Comparison of ENCODE assay signal across 8 cellular contexts in the genomic region with DNA sequence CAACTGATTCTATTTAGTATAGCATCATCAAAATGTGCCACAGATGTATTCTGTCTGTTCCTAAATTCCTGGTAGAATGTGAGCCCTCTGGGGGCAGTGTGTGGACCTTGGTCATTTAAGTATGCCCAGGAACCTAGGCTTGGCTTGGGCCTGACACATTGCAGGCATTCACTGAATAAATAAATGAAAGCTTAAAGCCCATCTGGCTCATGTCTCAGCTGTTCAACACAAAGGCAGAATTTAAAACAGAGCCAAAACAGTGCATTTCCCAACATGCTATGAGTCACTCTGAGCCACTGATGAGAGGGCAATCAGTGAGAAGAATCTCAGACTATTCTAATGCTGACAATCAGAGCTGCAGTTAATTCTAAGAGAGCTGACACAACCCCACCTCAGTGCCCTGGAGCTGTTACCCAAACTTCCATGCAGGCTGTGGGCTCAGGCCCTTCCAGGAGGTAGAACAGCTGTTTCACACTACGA. TPM values are rescaled to one million over a fixed set of nuclear protein-coding genes. Genes with fewer than 3 reads are reported as not detected.
DNase-seq lines count a peak whose midpoint lies in the region; ATAC-seq and TF ChIP-seq lines count a peak whose summit lies in the region.

No MANE protein-coding gene starts in this region.

- H3K9me3 Mint-ChIP-seq in activated T-cell treated with anti-CD3 and anti-CD28 coated beads, Interleukin-2, amount 50 U/mL, for 4 hours: no peaks in the 10 kb centered on the region

- POLR2A ChIA-PET in HEK293T (lab: Yijun Ruan, JAX): interaction anchor here (0.9 to 2.2 kb wide), 4 partner anchors 11 to 49 kb away, joined by 3 to 6 read pairs (median 5); a partner anchor contains a TSS

- intact Hi-C loops in left ventricle myocardium inferior (cut with micrococcal nuclease): no loop called here

- CTCF ChIA-PET in HEK293T (lab: Yijun Ruan, JAX): interaction anchor here (1.1 kb wide), 1 partner anchor 45 kb away, joined by 4 read pairs; no protein-coding TSS in a partner anchor

- H3K9me3 ChIP-seq in adipocyte (ENCODE audit: control insufficient read depth, low read length) (no peaks in the 10 kb centered on the region), left ventricle myocardium inferior (replicated peaks) (no peaks in the 10 kb centered on the region), skeletal muscle tissue (ENCODE audit: control insufficient read depth in 3 of 3, low read length in 3 of 3) (no peaks in the 10 kb centered on the region)

- peak; percentile 66 to 67 for ATAC-seq in activated T-cell treated with anti-CD3 and anti-CD28 coated beads, Interleukin-2, amount 50 U/mL, for 4 hours
- ATAC-seq in HG03045 (IDR thresholded peaks at IDR 0.05; ENCODE audit: unreplicated experiment) (no peak), HG03097 (IDR thresholded peaks at IDR 0.05; ENCODE audit: low FRiP score, unreplicated experiment) (no peak)

- no peak overlapping the region for H3K4me3 Mint-ChIP-seq in activated T-cell treated with anti-CD3 and anti-CD28 coated beads, Interleukin-2, amount 50 U/mL, for 4 hours

- H3K4me1 Mint-ChIP-seq in activated T-cell treated with anti-CD3 and anti-CD28 coated beads, Interleukin-2, amount 50 U/mL, for 4 hours (ENCODE audit: low read depth): peaks cover 24% of the 10 kb centered on the region

- peaks cover 9% of the 10 kb centered on the region for H3K36me3 ChIP-seq in adipocyte (ENCODE audit: control insufficient read depth, insufficient read depth, low read length, severe bottlenecking)
- peaks cover 12% of the 10 kb centered on the region for H3K36me3 ChIP-seq in left ventricle myocardium inferior
- no peaks in the 10 kb centered on the region for H3K36me3 ChIP-seq in skeletal muscle tissue (ENCODE audit: control insufficient read depth in 3 of 3, insufficient read depth in 3 of 3, low read length in 3 of 3)

- peaks cover 11% of the 10 kb centered on the region for H3K36me3 Mint-ChIP-seq in activated T-cell treated with anti-CD3 and anti-CD28 coated beads, Interleukin-2, amount 50 U/mL, for 4 hours (ENCODE audit: insufficient read depth)

- H3K9ac ChIP-seq in adipocyte (ENCODE audit: low read length): peak overlapping the region; percentile 84
- peak overlapping the region; percentile 52 to 66 (median 55) for H3K9ac ChIP-seq in skeletal muscle tissue (ENCODE audit: low read depth in 1 of 3, low read length in 3 of 3)

- no peaks in the 10 kb centered on the region for H3K27me3 Mint-ChIP-seq in activated T-cell treated with anti-CD3 and anti-CD28 coated beads, Interleukin-2, amount 50 U/mL, for 4 hours (ENCODE audit: low read depth)

- no peaks in the 10 kb centered on the region for H3K27me3 ChIP-seq in adipocyte (replicated peaks; ENCODE audit: control insufficient read depth, insufficient read depth, low read length)
- H3K27me3 ChIP-seq in left ventricle myocardium inferior (ENCODE audit: low read depth): no peaks in the 10 kb centered on the region
- no peaks in the 10 kb centered on the region for H3K27me3 ChIP-seq in skeletal muscle tissue (ENCODE audit: control insufficient read depth in 3 of 3, insufficient read depth in 3 of 3, low read length in 3 of 3)

- H3K4me3 ChIP-seq in adipocyte (ENCODE audit: low read length): peak overlapping the region; percentile 65
- H3K4me3 ChIP-seq in left ventricle myocardium inferior: no peak overlapping the region
- peak overlapping the region; percentile 22 to 64 (median 30) for H3K4me3 ChIP-seq in skeletal muscle tissue (ENCODE audit: low read length in 3 of 3)

- no peak for DNase-seq in activated T-cell treated with anti-CD3 and anti-CD28 coated beads, Interleukin-2, amount 50 U/mL, for 4 hours
- DNase-seq in activated T-cell treated with anti-CD3 and anti-CD28 coated beads, Interleukin-2, amount 50 U/mL, for 1 hour: no peak
- peak; percentile 98 for DNase-seq in adipocyte (ENCODE audit: low read depth)
- no peak for DNase-seq in left ventricle myocardium inferior
- no peak for DNase-seq in HEK293T (ENCODE audit: extremely low spot score)

- no peak for TF ChIP-seq CTCF in left ventricle myocardium inferior (IDR thresholded peaks at IDR 0.05; ENCODE audit: borderline replicate concordance)

- H3K4me1 ChIP-seq in adipocyte (ENCODE audit: control insufficient read depth, insufficient read depth, low read length): peaks cover 72% of the 10 kb centered on the region
- H3K4me1 ChIP-seq in left ventricle myocardium inferior: peaks cover 83% of the 10 kb centered on the region
- H3K4me1 ChIP-seq in skeletal muscle tissue (ENCODE audit: control insufficient read depth in 3 of 3, insufficient read depth in 3 of 3, low read length in 3 of 3): peaks cover 53 to 69% (median 68%) of the 10 kb centered on the region in 3 donors

- peak overlapping the region; percentile 80 for H3K27ac ChIP-seq in left ventricle myocardium inferior (replicated peaks)
- H3K27ac ChIP-seq in skeletal muscle tissue (ENCODE audit: low read depth, low read length): peak overlapping the region; percentile 83

TF ChIP-seq in HEK293T, 16 proteins besides CTCF, POLR2A, EP300 and RAD21:
- no peak for TF ChIP-seq NFRKB (IDR thresholded peaks at IDR 0.05)
- TF ChIP-seq ELF4 (IDR thresholded peaks at IDR 0.05): no peak
- no peak for TF ChIP-seq TARDBP (IDR thresholded peaks at IDR 0.05)
- TF ChIP-seq FOXA1 (IDR thresholded peaks at IDR 0.05): no peak
- TF ChIP-seq L3MBTL2 (conservative IDR thresholded peaks at IDR 0.05): no peak
- TF ChIP-seq BHLHE40 (IDR thresholded peaks at IDR 0.05; ENCODE audit: borderline replicate concordance): no peak
- TF ChIP-seq CTBP1 (IDR thresholded peaks at IDR 0.05; ENCODE audit: borderline replicate concordance): no peak
- TF ChIP-seq ARNT (IDR thresholded peaks at IDR 0.05): no peak
- no peak for TF ChIP-seq LEF1 (IDR thresholded peaks at IDR 0.05; ENCODE audit: borderline replicate concordance)
- no peak for TF ChIP-seq FOXK2 (IDR thresholded peaks at IDR 0.05)
- TF ChIP-seq SP1 (IDR thresholded peaks at IDR 0.05): no peak
- TF ChIP-seq, protein P1, sequence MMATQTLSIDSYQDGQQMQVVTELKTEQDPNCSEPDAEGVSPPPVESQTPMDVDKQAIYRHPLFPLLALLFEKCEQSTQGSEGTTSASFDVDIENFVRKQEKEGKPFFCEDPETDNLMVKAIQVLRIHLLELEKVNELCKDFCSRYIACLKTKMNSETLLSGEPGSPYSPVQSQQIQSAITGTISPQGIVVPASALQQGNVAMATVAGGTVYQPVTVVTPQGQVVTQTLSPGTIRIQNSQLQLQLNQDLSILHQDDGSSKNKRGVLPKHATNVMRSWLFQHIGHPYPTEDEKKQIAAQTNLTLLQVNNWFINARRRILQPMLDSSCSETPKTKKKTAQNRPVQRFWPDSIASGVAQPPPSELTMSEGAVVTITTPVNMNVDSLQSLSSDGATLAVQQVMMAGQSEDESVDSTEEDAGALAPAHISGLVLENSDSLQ (IDR thresholded peaks at IDR 0.05): no peak

RNA-seq across cellular contexts. Expression of a gene that starts 8.1 kb away (rescaled TPM):
- total RNA-seq in activated T-cell treated with anti-CD3 and anti-CD28 coated beads, Interleukin-2, amount 50 U/mL, for 4 hours: 10 to 100 TPM; 54.7 to 63.7 (median 62.1) TPM
- total RNA-seq in left ventricle myocardium inferior (21.5 TPM), skeletal muscle tissue (11.0 TPM)

RNA-seq across cellular contexts. Expression of a gene that starts 29.5 kb away (rescaled TPM):
- 100 to 1,000 TPM; 203 to 220 (median 207) TPM for total RNA-seq in activated T-cell treated with anti-CD3 and anti-CD28 coated beads, Interleukin-2, amount 50 U/mL, for 4 hours
- total RNA-seq in left ventricle myocardium inferior: 29.7 TPM
- 33.9 TPM for total RNA-seq in skeletal muscle tissue

RNA-seq across cellular contexts. Expression of a gene that starts 36.7 kb away (rescaled TPM):
- total RNA-seq in activated T-cell treated with anti-CD3 and anti-CD28 coated beads, Interleukin-2, amount 50 U/mL, for 4 hours: 1 to 10 TPM; 8.2 to 9.2 (median 8.7) TPM
- total RNA-seq in left ventricle myocardium inferior: 3.3 TPM
- 5.7 TPM for total RNA-seq in skeletal muscle tissue

RNA-seq across cellular contexts. Expression of a gene that starts 45.7 kb away (rescaled TPM):
- 100 to 1,000 TPM; 178 to 208 (median 199) TPM for total RNA-seq in activated T-cell treated with anti-CD3 and anti-CD28 coated beads, Interleukin-2, amount 50 U/mL, for 4 hours
- 68.7 TPM for total RNA-seq in left ventricle myocardium inferior
- total RNA-seq in skeletal muscle tissue: 37.6 TPM

RNA-seq across cellular contexts. Expression of a gene that starts 48.9 kb away (rescaled TPM):
- total RNA-seq in activated T-cell treated with anti-CD3 and anti-CD28 coated beads, Interleukin-2, amount 50 U/mL, for 4 hours: 10 to 100 TPM; 18.0 to 22.1 (median 19.0) TPM
- total RNA-seq in left ventricle myocardium inferior (54.4 TPM), skeletal muscle tissue (44.9 TPM)

Comparison
In these comparisons a context has a peak if more than half of its experiments do, and no peak if none do; other contexts are left out.
1. ATAC-seq: peak in activated T-cell treated with anti-CD3 and anti-CD28 coated beads, Interleukin-2, amount 50 U/mL, for 4 hours (2 of 2); none in HG03045 (single experiment) and HG03097 (single experiment).